Comparison of ENCODE assay signal across 8 cellular contexts in genomic region chr18:74476154-74476553, GRCh38. TPM values are rescaled to one million over a fixed set of nuclear protein-coding genes. Genes with fewer than 3 reads are reported as not detected.
A peak's percentile ranks its signal among the peaks of the same experiment; 100 is the strongest.
DNase-seq lines count a peak whose midpoint lies in the region; ATAC-seq, FAIRE-seq and TF ChIP-seq lines count a peak whose summit lies in the region.

No MANE protein-coding gene starts in this region.

- H3K4me2 ChIP-seq in HepG2 (ENCODE audit: low read depth, low read length), result no peak overlapping the region

- no peak overlapping the region for H3K27ac ChIP-seq in HepG2 (ENCODE audit: extremely low read length, insufficient read depth, low read length)

- no peak for TF ChIP-seq EP300 in HepG2 (IDR thresholded peaks at IDR 0.05; ENCODE audit: low read depth in 2 of 2, low read length in 2 of 2)
- TF ChIP-seq EP300 in HepG2 (CRISPR knock-in tag; IDR thresholded peaks at IDR 0.05; ENCODE audit: borderline replicate concordance), result no peak

- intact Hi-C loops in HepG2 (cut with micrococcal nuclease; ENCODE audit: unreplicated experiment), result no loop called here

- H4K20me1 ChIP-seq in HepG2 (ENCODE audit: insufficient read depth, low read length), result no peaks in the 10 kb centered on the region

- TF ChIP-seq POLR2A in HepG2 (IDR thresholded peaks at IDR 0.05; ENCODE audit: insufficient read depth in 1 of 2, low read depth in 2 of 2, low read length in 2 of 2), result no peak

- peak; percentile 38; the same call in 1 of the 2 replicates for TF ChIP-seq RAD21 in HepG2 (CRISPR knock-in tag; IDR thresholded peaks at IDR 0.05)

- WGBS in HepG2 (ENCODE audit: low lambda C conversion rate), result 19% methylated on average over 6 of the region's 6 CpGs

- TF ChIP-seq CTCF in AG10803 (conservative IDR thresholded peaks at IDR 0.05; ENCODE audit: low read length) (peak; percentile 68), astrocyte of the spinal cord (IDR thresholded peaks at IDR 0.05; ENCODE audit: low read depth, low read length) (peak; percentile 75), HepG2 (CRISPR knock-in tag; IDR thresholded peaks at IDR 0.05) (peak; percentile 70)

- no peak for DNase-seq in AG10803 (ENCODE audit: low read depth)
- no peak for DNase-seq in astrocyte of the spinal cord (ENCODE audit: low read depth, low spot score)
- DNase-seq in HepG2 (ENCODE audit: low spot score), result peak; percentile 25

- no peaks in the 10 kb centered on the region for H3K27me3 ChIP-seq in HepG2 (ENCODE audit: control insufficient read depth in 1 of 2, insufficient read depth in 2 of 2, low read length in 2 of 2)

- in situ Hi-C loops in astrocyte of the spinal cord (cut with HindIII; ENCODE audit: low sequenced_read_pairs) (no loop called here), HepG2 (cut with HindIII; ENCODE audit: extremely low pct_ligation_motif_present, low pct_unique_long_range_greater_than_20kb) (loop anchor here (25.0 kb wide), 1 partner anchor 289 kb away; no protein-coding TSS in a partner anchor)

- H3K9me3 ChIP-seq in HepG2 (ENCODE audit: low read length), result no peaks in the 10 kb centered on the region

- FAIRE-seq in HepG2 (lab: Jason Lieb, UNC), result peak; percentile 80

- H3K4me3 ChIP-seq in AG10803 (ENCODE audit: low read length) (no peak overlapping the region), astrocyte of the spinal cord (ENCODE audit: low read depth, low read length) (no peak overlapping the region), HepG2 (replicated peaks in 1 of 3; ENCODE audit: insufficient read depth in 1 of 3, low read depth in 2 of 3, low read length in 3 of 3) (no peak overlapping the region)

- BruUV-seq in HepG2 (replicated peaks; lab: Mats Ljungman, UMichigan), result no TSS peak

- H3K36me3 ChIP-seq in HepG2 (replicated peaks in 1 of 2; ENCODE audit: control insufficient read depth in 1 of 2, insufficient read depth in 2 of 2, low read length in 2 of 2), result no peaks in the 10 kb centered on the region

- POLR2A ChIA-PET in HepG2 (lab: Yijun Ruan, JAX), result no interaction called here

- CTCF ChIA-PET in HepG2 (lab: Yijun Ruan, JAX; ENCODE audit: low intra/inter-chr PET ratio, low total read pairs), result interaction anchor here (0.7 to 1.4 kb wide), 2 partner anchors 76 to 123 kb away, joined by 5 to 6 read pairs; no protein-coding TSS in a partner anchor

- no peak overlapping the region for H2AFZ ChIP-seq in HepG2 (ENCODE audit: low read length)

- ATAC-seq in HG03354 (IDR thresholded peaks at IDR 0.05; ENCODE audit: poor library complexity, severe bottlenecking, unreplicated experiment) (peak; percentile 53), HepG2 (peak; percentile 52), GM19395 (IDR thresholded peaks at IDR 0.05; ENCODE audit: unreplicated experiment) (no peak), GM18502 (IDR thresholded peaks at IDR 0.05; ENCODE audit: poor library complexity, unreplicated experiment) (no peak), GM18498 (IDR thresholded peaks at IDR 0.05; ENCODE audit: unreplicated experiment) (no peak), GM18868 (IDR thresholded peaks at IDR 0.05; ENCODE audit: unreplicated experiment) (no peak)

- peaks cover 50% of the 10 kb centered on the region for H3K4me1 ChIP-seq in HepG2 (ENCODE audit: insufficient read depth, low read length)

- no peak overlapping the region for H3K9ac ChIP-seq in HepG2 (ENCODE audit: insufficient read depth, low read depth, low read length)

- H3K79me2 ChIP-seq in HepG2 (ENCODE audit: insufficient read depth, low read length), result no peaks in the 10 kb centered on the region

TF ChIP-seq in HepG2, 621 proteins besides CTCF, POLR2A, EP300 and RAD21 (continues in another document):
- no peak for TF ChIP-seq NBN (conservative IDR thresholded peaks at IDR 0.05)
- peak; percentile 59 for TF ChIP-seq SMC3 (IDR thresholded peaks at IDR 0.05; ENCODE audit: low read length)
- peak; percentile 71 for TF ChIP-seq STAG1 (CRISPR knock-in tag; IDR thresholded peaks at IDR 0.05)

RNA-seq across cellular contexts. Expression of gene DIPK1C, which starts 19.0 kb away (rescaled TPM):
- not detected in 2 replicates for total RNA-seq in HepG2 (2016; rRNA removed; fragmentation: Illumina TruSeq; extraction: Trizol)
- total RNA-seq in HepG2 (2016; cell fraction: cytosol; rRNA removed; fragmentation: Illumina TruSeq; extraction: Trizol; ENCODE audit: low read depth), result not detected in 2 replicates
- 0.09 TPM in 1 of 2 replicates, not detected in the other for total RNA-seq in HepG2 (2016; cell fraction: insoluble cytoplasmic fraction; rRNA removed; fragmentation: Illumina TruSeq; extraction: Trizol)
- total RNA-seq in HepG2 (2016; cell fraction: membrane; rRNA removed; fragmentation: Illumina TruSeq; extraction: Trizol), result not detected in 2 replicates
- total RNA-seq in HepG2 (2016; cell fraction: nucleus; rRNA removed; fragmentation: Illumina TruSeq; extraction: Trizol), result not detected in 2 replicates
- polyA plus RNA-seq in HepG2 (2011; rRNA removed), result 1.1 and 1.8 TPM in 2 replicates
- 1.2 and 1.3 TPM in 2 replicates for polyA plus RNA-seq in HepG2 (2011; cell fraction: cytosol; rRNA removed)
- 0.43 and 0.53 TPM in 2 replicates for polyA plus RNA-seq in HepG2 (2011; cell fraction: nucleus; rRNA removed)
- 0.19 and 0.39 TPM in 2 replicates for polyA plus RNA-seq in HepG2 (2012)
- polyA plus RNA-seq in HepG2 (2016; cell fraction: cytosol; fragmentation: Illumina TruSeq; extraction: Trizol; ENCODE audit: low read depth), result not detected in 2 replicates
- polyA plus RNA-seq in HepG2 (2016; cell fraction: insoluble cytoplasmic fraction; fragmentation: Illumina TruSeq; extraction: Trizol; ENCODE audit: low read depth), result not detected in 2 replicates
- not detected in 2 replicates for polyA plus RNA-seq in HepG2 (2016; cell fraction: membrane; fragmentation: Illumina TruSeq; extraction: Trizol; ENCODE audit: low read depth)
- polyA plus RNA-seq in HepG2 (2016; cell fraction: nucleus; fragmentation: Illumina TruSeq; extraction: Trizol; ENCODE audit: insufficient read depth, low read depth), result not detected in 2 replicates
- 2.7 TPM in 1 of 2 replicates, not detected in the other for polyA minus RNA-seq in HepG2 (2011; rRNA and poly(A)+ RNA removed; ENCODE audit: low replicate concordance)
- polyA minus RNA-seq in HepG2 (2011; cell fraction: cytosol; rRNA and poly(A)+ RNA removed), result 0.40 and 1.9 TPM in 2 replicates
- 0.52 and 0.75 TPM in 2 replicates for polyA minus RNA-seq in HepG2 (2011; cell fraction: nucleus; rRNA and poly(A)+ RNA removed)

RNA-seq across cellular contexts. Expression of gene CNDP2, which starts 20.0 kb away (rescaled TPM):
- total RNA-seq in HepG2 (2016; rRNA removed; fragmentation: Illumina TruSeq; extraction: Trizol), result 80.8 and 113 TPM in 2 replicates
- 12.2 and 13.4 TPM in 2 replicates for total RNA-seq in HepG2 (2016; cell fraction: cytosol; rRNA removed; fragmentation: Illumina TruSeq; extraction: Trizol; ENCODE audit: low read depth)
- 85.5 and 98.8 TPM in 2 replicates for total RNA-seq in HepG2 (2016; cell fraction: insoluble cytoplasmic fraction; rRNA removed; fragmentation: Illumina TruSeq; extraction: Trizol)
- total RNA-seq in HepG2 (2016; cell fraction: membrane; rRNA removed; fragmentation: Illumina TruSeq; extraction: Trizol), result 37.4 and 39.0 TPM in 2 replicates
- 61.8 and 61.9 TPM in 2 replicates for total RNA-seq in HepG2 (2016; cell fraction: nucleus; rRNA removed; fragmentation: Illumina TruSeq; extraction: Trizol)
- polyA plus RNA-seq in HepG2 (2011; rRNA removed), result 64.7 and 76.8 TPM in 2 replicates
- 52.3 and 57.1 TPM in 2 replicates for polyA plus RNA-seq in HepG2 (2011; cell fraction: cytosol; rRNA removed)
- 127 and 143 TPM in 2 replicates for polyA plus RNA-seq in HepG2 (2011; cell fraction: nucleus; rRNA removed)
- 75.2 and 103 TPM in 2 replicates for polyA plus RNA-seq in HepG2 (2012)
- polyA plus RNA-seq in HepG2 (2016; cell fraction: cytosol; fragmentation: Illumina TruSeq; extraction: Trizol; ENCODE audit: low read depth), result 13.8 and 14.5 TPM in 2 replicates
- 114 and 122 TPM in 2 replicates for polyA plus RNA-seq in HepG2 (2016; cell fraction: insoluble cytoplasmic fraction; fragmentation: Illumina TruSeq; extraction: Trizol; ENCODE audit: low read depth)
- 27.7 and 28.4 TPM in 2 replicates for polyA plus RNA-seq in HepG2 (2016; cell fraction: membrane; fragmentation: Illumina TruSeq; extraction: Trizol; ENCODE audit: low read depth)
- 129 and 136 TPM in 2 replicates for polyA plus RNA-seq in HepG2 (2016; cell fraction: nucleus; fragmentation: Illumina TruSeq; extraction: Trizol; ENCODE audit: insufficient read depth, low read depth)
- 70.0 and 79.1 TPM in 2 replicates for polyA minus RNA-seq in HepG2 (2011; rRNA and poly(A)+ RNA removed; ENCODE audit: low replicate concordance)
- polyA minus RNA-seq in HepG2 (2011; cell fraction: cytosol; rRNA and poly(A)+ RNA removed), result 45.9 and 46.8 TPM in 2 replicates
- polyA minus RNA-seq in HepG2 (2011; cell fraction: nucleus; rRNA and poly(A)+ RNA removed), result 76.7 and 91.4 TPM in 2 replicates

RNA-seq across cellular contexts. Expression of gene CNDP1, which starts 58.1 kb away (rescaled TPM):
- total RNA-seq in HepG2 (2016; rRNA removed; fragmentation: Illumina TruSeq; extraction: Trizol), result not detected in 2 replicates
- not detected in 2 replicates for total RNA-seq in HepG2 (2016; cell fraction: cytosol; rRNA removed; fragmentation: Illumina TruSeq; extraction: Trizol; ENCODE audit: low read depth)
- 0.06 TPM in 1 of 2 replicates, not detected in the other for total RNA-seq in HepG2 (2016; cell fraction: insoluble cytoplasmic fraction; rRNA removed; fragmentation: Illumina TruSeq; extraction: Trizol)
- not detected in 2 replicates for total RNA-seq in HepG2 (2016; cell fraction: membrane; rRNA removed; fragmentation: Illumina TruSeq; extraction: Trizol)
- total RNA-seq in HepG2 (2016; cell fraction: nucleus; rRNA removed; fragmentation: Illumina TruSeq; extraction: Trizol), result not detected in 2 replicates
- polyA plus RNA-seq in HepG2 (2011; rRNA removed), result 0.01 and 0.13 TPM in 2 replicates
- polyA plus RNA-seq in HepG2 (2011; cell fraction: cytosol; rRNA removed), result 0.03 TPM in 1 of 2 replicates, not detected in the other
- polyA plus RNA-seq in HepG2 (2011; cell fraction: nucleus; rRNA removed), result 0.08 and 0.45 TPM in 2 replicates
- 0.07 TPM in 1 of 2 replicates, not detected in the other for polyA plus RNA-seq in HepG2 (2012)
- polyA plus RNA-seq in HepG2 (2016; cell fraction: cytosol; fragmentation: Illumina TruSeq; extraction: Trizol; ENCODE audit: low read depth), result not detected in 2 replicates
- not detected in 2 replicates for polyA plus RNA-seq in HepG2 (2016; cell fraction: insoluble cytoplasmic fraction; fragmentation: Illumina TruSeq; extraction: Trizol; ENCODE audit: low read depth)
- not detected in 2 replicates for polyA plus RNA-seq in HepG2 (2016; cell fraction: membrane; fragmentation: Illumina TruSeq; extraction: Trizol; ENCODE audit: low read depth)
- 0.25 TPM in 1 of 2 replicates, not detected in the other for polyA plus RNA-seq in HepG2 (2016; cell fraction: nucleus; fragmentation: Illumina TruSeq; extraction: Trizol; ENCODE audit: insufficient read depth, low read depth)
- not detected in 2 replicates for polyA minus RNA-seq in HepG2 (2011; rRNA and poly(A)+ RNA removed; ENCODE audit: low replicate concordance)
- not detected in 2 replicates for polyA minus RNA-seq in HepG2 (2011; cell fraction: cytosol; rRNA and poly(A)+ RNA removed)
- polyA minus RNA-seq in HepG2 (2011; cell fraction: nucleus; rRNA and poly(A)+ RNA removed), result 0.13 and 0.37 TPM in 2 replicates

Comparison
In these comparisons a context has a peak if more than half of its experiments do, and no peak if none do; other contexts are left out.
1. ATAC-seq: peak in HG03354 (single experiment) and HepG2 (single experiment); none in GM19395 (single experiment), GM18502 (single experiment), GM18498 (single experiment) and GM18868 (single experiment).
2. Peak in every context shown above with its lines, with median percentiles within 50 percentile points of each other: CTCF ChIP-seq.